28 cellular contexts compared by ENCODE assay signal in genomic region chr20:50774515-50774914, GRCh38.
"Had no signal": no experiment of that assay in that cellular context is flagged by ENCODE, and none has a peak within 500 bp of the region (broad histone marks: within the 10 kb centered on the region; RNA-seq: fewer than 3 reads in every experiment).

No MANE protein-coding gene starts in this region.

- H3K4me1 ChIP-seq: ascending aorta, body of pancreas had no signal

- H3K27me3 Mint-ChIP-seq: activated T-cell treated with anti-CD3 and anti-CD28 coated beads, Interleukin-2, amount 50 U/mL, for 24 hours; T-helper 17 cell had no signal

- H3K36me3 Mint-ChIP-seq: activated CD8-positive, alpha-beta memory T cell treated with anti-CD3 and anti-CD28 coated beads, Interleukin-2, amount 10 ng/mL, durations not matched to agents 7 days and 5 days; activated naive CD4-positive, alpha-beta T cell treated with anti-CD3 and anti-CD28 coated beads, Interleukin-2, amount 50 U/mL, for 72 hours; WTC11 had no signal

- H3K27ac ChIP-seq: ascending aorta had no signal

- H3K4me3 ChIP-seq: ascending aorta, body of pancreas had no signal

- H3K27ac Mint-ChIP-seq: activated CD8-positive, alpha-beta memory T cell treated with anti-CD3 and anti-CD28 coated beads, Interleukin-2, amount 10 ng/mL, durations not matched to agents 7 days and 5 days; activated naive CD4-positive, alpha-beta T cell treated with anti-CD3 and anti-CD28 coated beads, Interleukin-2, amount 50 U/mL, for 72 hours; activated naive CD8-positive, alpha-beta T cell treated with anti-CD3 and anti-CD28 coated beads, Interleukin-2, amount 50 U/mL, for 24 hours; activated T-cell treated with anti-CD3 and anti-CD28 coated beads, Interleukin-2, amount 50 U/mL, for 24 hours; activated T-helper 1 cell treated with anti-CD3 and anti-CD28 coated beads, Interleukin-12 subunit alpha, Interleukin-12 subunit beta, Interleukin-2, Interleukin-4 antibody, amounts not matched to agents 30 ng/mL and 10 ng/mL and 1 ng/mL, durations not matched to agents 14 hours and 24 hours and 36 hours; T-helper 17 cell; WTC11 had no signal

- H3K4me3 Mint-ChIP-seq: activated CD8-positive, alpha-beta memory T cell treated with anti-CD3 and anti-CD28 coated beads, Interleukin-2, amount 10 ng/mL, durations not matched to agents 7 days and 5 days; activated naive CD8-positive, alpha-beta T cell treated with anti-CD3 and anti-CD28 coated beads, Interleukin-2, amount 50 U/mL, for 24 hours; activated T-cell treated with anti-CD3 and anti-CD28 coated beads, Interleukin-2, amount 50 U/mL, for 24 hours; activated T-helper 1 cell treated with anti-CD3 and anti-CD28 coated beads, Interleukin-12 subunit alpha, Interleukin-12 subunit beta, Interleukin-2, Interleukin-4 antibody, amounts not matched to agents 30 ng/mL and 10 ng/mL and 1 ng/mL, durations not matched to agents 14 hours and 24 hours and 36 hours; T-helper 17 cell; WTC11 had no signal

- ATAC-seq: activated CD8-positive, alpha-beta memory T cell treated with anti-CD3 and anti-CD28 coated beads, Interleukin-2, amount 10 ng/mL, durations not matched to agents 7 days and 5 days; activated naive CD4-positive, alpha-beta T cell treated with anti-CD3 and anti-CD28 coated beads, Interleukin-2, amount 50 U/mL, for 72 hours; activated naive CD8-positive, alpha-beta T cell treated with anti-CD3 and anti-CD28 coated beads, Interleukin-2, amount 50 U/mL, for 24 hours; body of pancreas; PC-3; T-helper 17 cell; WTC11 had no signal

- DNase-seq: activated CD4-positive, alpha-beta T cell treated with anti-CD3 and anti-CD28 coated beads for 48 hours; activated CD4-positive, alpha-beta T cell treated with anti-CD3 and anti-CD28 coated beads, Interleukin-2, amount 50 U/mL, for 48 hours; activated CD4-positive, CD25-positive, alpha-beta regulatory T cell treated with anti-CD3 and anti-CD28 coated beads, Interleukin-2, amount 50 U/mL, for 72 hours; activated CD8-positive, alpha-beta memory T cell treated with anti-CD3 and anti-CD28 coated beads, Interleukin-2, amount 10 ng/mL, durations not matched to agents 7 days and 5 days; activated effector memory CD4-positive, alpha-beta T cell treated with Interleukin-2 at 50 U/mL for 16 hours; activated naive CD4-positive, alpha-beta T cell; activated naive CD8-positive, alpha-beta T cell treated with anti-CD3 and anti-CD28 coated beads, Interleukin-2, amount 50 U/mL, for 24 hours; activated T-cell treated with anti-CD3 and anti-CD28 coated beads, Interleukin-2, amount 50 U/mL, for 24 hours; amniotic stem cell; central memory CD4-positive, alpha-beta T cell; KG1; NCI-H1092; NCI-H1417; NCI-H2029; NCI-H2107; NCI-H2171 treated with DMSO at 0.1 percent for 48 hours; NCI-H345; NCI-H510A; NCI-H526 treated with DMSO at 0.1 percent for 48 hours; PC-3; SHP77 treated with DMSO at 0.1 percent for 48 hours; T-helper 17 cell; T-helper 9 cell had no signal

- H3K9me3 Mint-ChIP-seq: activated naive CD4-positive, alpha-beta T cell treated with anti-CD3 and anti-CD28 coated beads, Interleukin-2, amount 50 U/mL, for 72 hours; activated naive CD8-positive, alpha-beta T cell treated with anti-CD3 and anti-CD28 coated beads, Interleukin-2, amount 50 U/mL, for 24 hours; activated T-cell treated with anti-CD3 and anti-CD28 coated beads, Interleukin-2, amount 50 U/mL, for 24 hours; activated T-helper 1 cell treated with anti-CD3 and anti-CD28 coated beads, Interleukin-12 subunit alpha, Interleukin-12 subunit beta, Interleukin-2, Interleukin-4 antibody, amounts not matched to agents 30 ng/mL and 10 ng/mL and 1 ng/mL, durations not matched to agents 14 hours and 24 hours and 36 hours; WTC11 had no signal

- H3K36me3 ChIP-seq: ascending aorta had no signal

- H3K9me3 ChIP-seq: ascending aorta, body of pancreas had no signal

- H3K27me3 ChIP-seq: ascending aorta, body of pancreas had no signal
